ENCODE assay signal across 8 cellular contexts in the genomic region with DNA sequence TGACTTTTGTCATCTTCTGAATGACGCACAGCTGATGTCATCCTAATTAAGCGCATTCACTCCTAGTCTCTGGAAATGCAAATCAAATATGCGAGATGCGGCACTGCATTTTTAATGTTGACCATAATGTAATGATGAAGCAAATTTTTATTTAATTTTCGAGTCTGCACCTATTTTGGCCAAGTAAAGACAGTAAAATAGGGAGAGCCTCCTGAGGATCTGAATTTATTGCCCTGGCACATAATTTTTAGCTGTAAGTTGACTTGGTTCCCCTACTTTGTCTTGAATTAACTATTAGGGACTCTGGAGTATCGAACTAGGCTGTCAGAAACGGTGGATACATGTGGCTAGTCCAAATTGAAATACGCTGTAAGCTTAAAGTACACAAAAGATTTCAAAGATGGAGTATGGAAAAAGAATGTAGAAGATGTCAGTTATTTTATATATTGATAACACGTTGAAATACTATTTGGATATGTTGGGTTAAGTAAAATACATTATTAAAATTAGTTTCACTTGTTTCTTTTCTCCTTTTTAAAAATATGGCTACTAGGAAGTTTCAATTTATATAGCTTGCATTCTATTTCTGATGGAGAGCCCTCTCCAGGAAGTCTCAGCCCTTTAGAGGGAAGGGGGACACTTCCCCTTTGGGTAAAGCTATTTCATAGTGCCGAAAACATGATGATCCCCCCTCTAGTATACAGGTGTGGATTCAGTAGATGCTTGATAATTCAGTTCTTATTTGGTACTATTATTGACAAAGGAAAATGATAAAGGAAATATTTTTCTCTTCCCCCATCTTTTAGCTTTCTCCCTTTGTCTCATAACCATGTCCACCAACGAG. TPM values are rescaled to one million over a fixed set of nuclear protein-coding genes. Genes with fewer than 3 reads are reported as not detected.
A peak's percentile ranks its signal among the peaks of the same experiment; 100 is the strongest.
DNase-seq lines count a peak whose midpoint lies in the region; TF ChIP-seq lines count a peak whose summit lies in the region.

No MANE protein-coding gene starts in this region.

- H3K9me3 ChIP-seq in esophagus muscularis mucosa, result no peaks in the 10 kb centered on the region
- no peaks in the 10 kb centered on the region for H3K9me3 ChIP-seq in trophoblast cell (ENCODE audit: insufficient read depth, low read depth, low read length)

- peak overlapping the region; percentile 89 to 99 (median 96) for H3K4me3 ChIP-seq in esophagus muscularis mucosa
- H3K4me3 ChIP-seq in trophoblast cell (ENCODE audit: low read depth, low read length), result peak overlapping the region; percentile 96

- H3K79me1 ChIP-seq in trophoblast cell (ENCODE audit: low read length), result peaks cover 6% of the 10 kb centered on the region

- H3K27ac ChIP-seq in esophagus muscularis mucosa (replicated peaks in 1 of 4) (peak overlapping the region; percentile 84 to 89 (median 86)), trophoblast cell (ENCODE audit: low read depth, low read length) (peak overlapping the region; percentile 76)

- H2BK5ac ChIP-seq in trophoblast cell (ENCODE audit: low read depth, low read length, poor library complexity), result no peak overlapping the region

- H2BK12ac ChIP-seq in trophoblast cell (ENCODE audit: low read length), result no peak overlapping the region

- no peak for TF ChIP-seq POLR2A in esophagus muscularis mucosa (IDR thresholded peaks at IDR 0.05; ENCODE audit: low read depth)

- no peak overlapping the region for H4K12ac ChIP-seq in trophoblast cell (ENCODE audit: low read depth, low read length)

- H3K4ac ChIP-seq in trophoblast cell (ENCODE audit: low read depth, low read length), result peak overlapping the region; percentile 99

- intact Hi-C loops in esophagus muscularis mucosa (cut with DNase I), result no loop called here

- H3K4me2 ChIP-seq in trophoblast cell (ENCODE audit: low read length), result peak overlapping the region; percentile 77

- no peaks in the 10 kb centered on the region for H3K27me3 ChIP-seq in esophagus muscularis mucosa
- no peaks in the 10 kb centered on the region for H3K27me3 ChIP-seq in trophoblast cell (ENCODE audit: insufficient read depth, low read length)

- no peak overlapping the region for H2BK120ac ChIP-seq in trophoblast cell (ENCODE audit: insufficient read depth, low read length, poor library complexity)

- peaks cover 8 to 21% (median 18%) of the 10 kb centered on the region in 4 donors for H3K4me1 ChIP-seq in esophagus muscularis mucosa
- H3K4me1 ChIP-seq in trophoblast cell (ENCODE audit: control insufficient read depth in 1 of 2, insufficient read depth in 2 of 2, low read length in 2 of 2), result no peaks in the 10 kb centered on the region

- H2AFZ ChIP-seq in trophoblast cell (ENCODE audit: insufficient read depth, low read length, poor library complexity), result peak overlapping the region; percentile 90

- peak overlapping the region; percentile 95 for H3K9ac ChIP-seq in trophoblast cell (ENCODE audit: low read length)

- peak; percentile 28 for DNase-seq in DMS153 (lab: John Stamatoyannopoulos, UW)
- DNase-seq in DMS153 treated with DMSO at 0.1 percent for 48 hours (lab: John Stamatoyannopoulos, UW; ENCODE audit: unreplicated experiment), result no peak
- no peak for DNase-seq in esophagus muscularis mucosa (ENCODE audit: extremely low spot score)
- DNase-seq in trophoblast cell, result no peak
- DNase-seq in effector CD8-positive, alpha-beta T cell (lab: John Stamatoyannopoulos, UW), result no peak
- no peak for DNase-seq in epidermal melanocyte (ENCODE audit: insufficient read length, low spot score)
- no peak for DNase-seq in NCI-H1105 treated with DMSO at 0.1 percent for 48 hours (lab: John Stamatoyannopoulos, UW)

- H3K36me3 ChIP-seq in esophagus muscularis mucosa, result peaks cover 14 to 44% (median 33%) of the 10 kb centered on the region in 4 donors
- peaks cover 34 to 39% of the 10 kb centered on the region in 2 experiments for H3K36me3 ChIP-seq in trophoblast cell (ENCODE audit: control insufficient read depth in 1 of 2, insufficient read depth in 2 of 2, low read length in 2 of 2)

- no peak for TF ChIP-seq EP300 in esophagus muscularis mucosa (IDR thresholded peaks at IDR 0.05)

- peak overlapping the region; percentile 82 for H3K14ac ChIP-seq in trophoblast cell (ENCODE audit: low read length)

- peaks cover 13% of the 10 kb centered on the region for H3K79me2 ChIP-seq in trophoblast cell (ENCODE audit: control insufficient read depth, insufficient read depth, low read length, poor library complexity)

- no peak overlapping the region for H2AK5ac ChIP-seq in trophoblast cell (ENCODE audit: low read length)

- no peak overlapping the region for H3K23ac ChIP-seq in trophoblast cell (ENCODE audit: low read length)

- no peak overlapping the region for H3K18ac ChIP-seq in trophoblast cell (ENCODE audit: low read length)

- TF ChIP-seq CTCF in esophagus muscularis mucosa (IDR thresholded peaks at IDR 0.05), result no peak

- no peak overlapping the region for H4K91ac ChIP-seq in trophoblast cell (ENCODE audit: low read depth, low read length)

- WGBS in esophagus muscularis mucosa, result 14% methylated on average over 11 of the region's 11 CpGs
- no CpG with 5 or more reads among the region's 11 CpGs for WGBS in trophoblast cell (ENCODE audit: extremely low coverage, insufficient coverage, insufficient read length)

- peak overlapping the region; percentile 88 for H4K8ac ChIP-seq in trophoblast cell (ENCODE audit: low read depth, low read length)

TF ChIP-seq in PFSK-1, 5 proteins besides CTCF, POLR2A, EP300 and RAD21:
- TF ChIP-seq SIN3A (IDR thresholded peaks at IDR 0.05; ENCODE audit: borderline replicate concordance, insufficient read depth, low read length) (peak; percentile 15; the same call in 1 of the 2 replicates), FOXP2 (optimal IDR thresholded peaks at IDR 0.05; ENCODE audit: borderline replicate concordance, extremely low read depth, extremely low read length, insufficient read depth) (no peak)

RNA-seq across cellular contexts. Expression of gene KPNA2, which starts 1.0 kb away (rescaled TPM):
- polyA plus RNA-seq in PFSK-1 (2012; ENCODE audit: insufficient read length, low read depth), result 179 TPM
- total RNA-seq in esophagus muscularis mucosa, result 10 to 100 TPM; 11.2 to 26.3 (median 18.6) TPM
- polyA plus RNA-seq in trophoblast cell (2013), result 215 and 223 TPM in 2 replicates

RNA-seq across cellular contexts. Expression of gene C17orf58, which starts 40.3 kb away (rescaled TPM):
- polyA plus RNA-seq in PFSK-1 (2012; ENCODE audit: insufficient read length, low read depth), result 30.7 TPM
- total RNA-seq in esophagus muscularis mucosa, result 10 to 100 TPM; 10.3 to 15.0 (median 11.9) TPM
- 7.4 and 8.3 TPM in 2 replicates for polyA plus RNA-seq in trophoblast cell (2013)
